Comparison of ENCODE assay signal across 1 cellular context in the genomic region with DNA sequence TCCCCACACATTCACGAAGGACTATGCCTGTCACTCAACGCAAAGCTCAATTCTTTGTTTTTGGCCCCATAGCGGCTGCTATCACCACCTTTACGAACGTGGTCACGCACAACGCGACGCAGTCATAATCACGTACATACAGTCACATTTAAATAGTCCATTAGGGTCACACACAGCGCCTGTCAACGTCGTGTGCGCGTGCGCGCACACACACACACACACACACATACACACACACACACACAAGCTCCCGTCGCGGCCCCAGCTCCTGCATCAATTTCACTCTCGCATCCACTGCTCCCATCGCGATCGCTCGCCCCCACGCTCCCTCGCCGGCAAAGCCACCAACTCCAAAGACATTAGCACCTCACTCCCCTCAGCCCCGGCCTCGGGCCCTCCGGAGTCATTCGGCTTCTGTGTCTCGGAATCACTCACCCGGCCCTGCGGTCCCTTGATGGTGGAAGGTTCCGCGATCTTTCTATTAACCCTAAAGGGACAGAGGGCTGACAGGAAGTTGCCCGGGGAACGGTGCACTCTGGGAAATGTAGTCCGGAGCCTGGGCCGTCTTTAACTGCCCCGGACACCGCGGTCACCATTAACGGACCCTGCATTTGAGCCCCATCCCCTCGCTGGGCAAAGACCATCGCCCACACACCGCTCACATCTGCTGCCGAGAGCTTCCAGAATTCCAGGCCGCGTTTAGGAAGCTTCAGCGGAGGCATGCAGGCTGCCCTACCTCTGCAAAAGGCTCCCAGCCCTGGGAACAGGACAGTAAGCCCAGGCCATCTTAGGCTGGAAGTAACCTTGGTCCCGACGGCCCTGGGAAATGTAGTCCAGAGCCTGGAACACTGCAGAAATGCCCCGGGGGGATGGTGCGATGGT.
TF ChIP-seq lines count a peak whose summit lies in the region.

A gene (minus strand): TSS at position 486 of the 882 bp plus-strand sequence. CDS start 12,768 bp downstream, outside the sequence.

TF ChIP-seq in HepG2, 621 proteins besides CTCF, POLR2A, EP300 and RAD21 (continued from another document and continues in another):
- TF ChIP-seq, protein P1, sequence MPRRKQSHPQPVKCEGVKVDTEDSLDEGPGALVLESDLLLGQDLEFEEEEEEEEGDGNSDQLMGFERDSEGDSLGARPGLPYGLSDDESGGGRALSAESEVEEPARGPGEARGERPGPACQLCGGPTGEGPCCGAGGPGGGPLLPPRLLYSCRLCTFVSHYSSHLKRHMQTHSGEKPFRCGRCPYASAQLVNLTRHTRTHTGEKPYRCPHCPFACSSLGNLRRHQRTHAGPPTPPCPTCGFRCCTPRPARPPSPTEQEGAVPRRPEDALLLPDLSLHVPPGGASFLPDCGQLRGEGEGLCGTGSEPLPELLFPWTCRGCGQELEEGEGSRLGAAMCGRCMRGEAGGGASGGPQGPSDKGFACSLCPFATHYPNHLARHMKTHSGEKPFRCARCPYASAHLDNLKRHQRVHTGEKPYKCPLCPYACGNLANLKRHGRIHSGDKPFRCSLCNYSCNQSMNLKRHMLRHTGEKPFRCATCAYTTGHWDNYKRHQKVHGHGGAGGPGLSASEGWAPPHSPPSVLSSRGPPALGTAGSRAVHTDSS (CRISPR knock-in tag; conservative IDR thresholded peaks at IDR 0.05): no peak
- no peak for TF ChIP-seq SMARCC2 (IDR thresholded peaks at IDR 0.05)
- TF ChIP-seq HDAC1 (CRISPR knock-in tag; IDR thresholded peaks at IDR 0.05): peak; percentile 62
- TF ChIP-seq CBX1 (IDR thresholded peaks at IDR 0.05; ENCODE audit: low read depth): peak; percentile 63
- TF ChIP-seq, protein P2, sequence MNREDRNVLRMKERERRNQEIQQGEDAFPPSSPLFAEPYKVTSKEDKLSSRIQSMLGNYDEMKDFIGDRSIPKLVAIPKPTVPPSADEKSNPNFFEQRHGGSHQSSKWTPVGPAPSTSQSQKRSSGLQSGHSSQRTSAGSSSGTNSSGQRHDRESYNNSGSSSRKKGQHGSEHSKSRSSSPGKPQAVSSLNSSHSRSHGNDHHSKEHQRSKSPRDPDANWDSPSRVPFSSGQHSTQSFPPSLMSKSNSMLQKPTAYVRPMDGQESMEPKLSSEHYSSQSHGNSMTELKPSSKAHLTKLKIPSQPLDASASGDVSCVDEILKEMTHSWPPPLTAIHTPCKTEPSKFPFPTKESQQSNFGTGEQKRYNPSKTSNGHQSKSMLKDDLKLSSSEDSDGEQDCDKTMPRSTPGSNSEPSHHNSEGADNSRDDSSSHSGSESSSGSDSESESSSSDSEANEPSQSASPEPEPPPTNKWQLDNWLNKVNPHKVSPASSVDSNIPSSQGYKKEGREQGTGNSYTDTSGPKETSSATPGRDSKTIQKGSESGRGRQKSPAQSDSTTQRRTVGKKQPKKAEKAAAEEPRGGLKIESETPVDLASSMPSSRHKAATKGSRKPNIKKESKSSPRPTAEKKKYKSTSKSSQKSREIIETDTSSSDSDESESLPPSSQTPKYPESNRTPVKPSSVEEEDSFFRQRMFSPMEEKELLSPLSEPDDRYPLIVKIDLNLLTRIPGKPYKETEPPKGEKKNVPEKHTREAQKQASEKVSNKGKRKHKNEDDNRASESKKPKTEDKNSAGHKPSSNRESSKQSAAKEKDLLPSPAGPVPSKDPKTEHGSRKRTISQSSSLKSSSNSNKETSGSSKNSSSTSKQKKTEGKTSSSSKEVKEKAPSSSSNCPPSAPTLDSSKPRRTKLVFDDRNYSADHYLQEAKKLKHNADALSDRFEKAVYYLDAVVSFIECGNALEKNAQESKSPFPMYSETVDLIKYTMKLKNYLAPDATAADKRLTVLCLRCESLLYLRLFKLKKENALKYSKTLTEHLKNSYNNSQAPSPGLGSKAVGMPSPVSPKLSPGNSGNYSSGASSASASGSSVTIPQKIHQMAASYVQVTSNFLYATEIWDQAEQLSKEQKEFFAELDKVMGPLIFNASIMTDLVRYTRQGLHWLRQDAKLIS (CRISPR knock-in tag; IDR thresholded peaks at IDR 0.05): no peak
- no peak for TF ChIP-seq MAFK (conservative IDR thresholded peaks at IDR 0.05 in 1 of 2, IDR thresholded peaks at IDR 0.05 in 1 of 2; ENCODE audit: low read length in 2 of 2)
- peak; percentile 45; the same call in 1 of the 2 replicates for TF ChIP-seq SRF (IDR thresholded peaks at IDR 0.05; ENCODE audit: low read depth, low read length)
- TF ChIP-seq TMF1 (CRISPR knock-in tag; IDR thresholded peaks at IDR 0.05; ENCODE audit: low read depth): no peak; the same call in 1 of the 2 replicates
- TF ChIP-seq ZNF773 (CRISPR knock-in tag; IDR thresholded peaks at IDR 0.05; ENCODE audit: borderline replicate concordance): 0 out of 2 replicates have a peak, but pooled peaks have one; percentile 18
- TF ChIP-seq ZNF3 (CRISPR knock-in tag; IDR thresholded peaks at IDR 0.05): no peak
- TF ChIP-seq, protein P3, sequence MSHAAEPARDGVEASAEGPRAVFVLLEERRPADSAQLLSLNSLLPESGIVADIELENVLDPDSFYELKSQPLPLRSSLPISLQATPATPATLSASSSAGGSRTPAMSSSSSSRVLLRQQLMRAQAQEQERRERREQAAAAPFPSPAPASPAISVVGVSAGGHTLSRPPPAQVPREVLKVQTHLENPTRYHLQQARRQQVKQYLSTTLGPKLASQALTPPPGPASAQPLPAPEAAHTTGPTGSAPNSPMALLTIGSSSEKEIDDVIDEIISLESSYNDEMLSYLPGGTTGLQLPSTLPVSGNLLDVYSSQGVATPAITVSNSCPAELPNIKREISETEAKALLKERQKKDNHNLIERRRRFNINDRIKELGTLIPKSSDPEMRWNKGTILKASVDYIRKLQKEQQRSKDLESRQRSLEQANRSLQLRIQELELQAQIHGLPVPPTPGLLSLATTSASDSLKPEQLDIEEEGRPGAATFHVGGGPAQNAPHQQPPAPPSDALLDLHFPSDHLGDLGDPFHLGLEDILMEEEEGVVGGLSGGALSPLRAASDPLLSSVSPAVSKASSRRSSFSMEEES (CRISPR knock-in tag; IDR thresholded peaks at IDR 0.05): peak; percentile 18; the same call in 1 of the 2 replicates
- TF ChIP-seq, protein P4, sequence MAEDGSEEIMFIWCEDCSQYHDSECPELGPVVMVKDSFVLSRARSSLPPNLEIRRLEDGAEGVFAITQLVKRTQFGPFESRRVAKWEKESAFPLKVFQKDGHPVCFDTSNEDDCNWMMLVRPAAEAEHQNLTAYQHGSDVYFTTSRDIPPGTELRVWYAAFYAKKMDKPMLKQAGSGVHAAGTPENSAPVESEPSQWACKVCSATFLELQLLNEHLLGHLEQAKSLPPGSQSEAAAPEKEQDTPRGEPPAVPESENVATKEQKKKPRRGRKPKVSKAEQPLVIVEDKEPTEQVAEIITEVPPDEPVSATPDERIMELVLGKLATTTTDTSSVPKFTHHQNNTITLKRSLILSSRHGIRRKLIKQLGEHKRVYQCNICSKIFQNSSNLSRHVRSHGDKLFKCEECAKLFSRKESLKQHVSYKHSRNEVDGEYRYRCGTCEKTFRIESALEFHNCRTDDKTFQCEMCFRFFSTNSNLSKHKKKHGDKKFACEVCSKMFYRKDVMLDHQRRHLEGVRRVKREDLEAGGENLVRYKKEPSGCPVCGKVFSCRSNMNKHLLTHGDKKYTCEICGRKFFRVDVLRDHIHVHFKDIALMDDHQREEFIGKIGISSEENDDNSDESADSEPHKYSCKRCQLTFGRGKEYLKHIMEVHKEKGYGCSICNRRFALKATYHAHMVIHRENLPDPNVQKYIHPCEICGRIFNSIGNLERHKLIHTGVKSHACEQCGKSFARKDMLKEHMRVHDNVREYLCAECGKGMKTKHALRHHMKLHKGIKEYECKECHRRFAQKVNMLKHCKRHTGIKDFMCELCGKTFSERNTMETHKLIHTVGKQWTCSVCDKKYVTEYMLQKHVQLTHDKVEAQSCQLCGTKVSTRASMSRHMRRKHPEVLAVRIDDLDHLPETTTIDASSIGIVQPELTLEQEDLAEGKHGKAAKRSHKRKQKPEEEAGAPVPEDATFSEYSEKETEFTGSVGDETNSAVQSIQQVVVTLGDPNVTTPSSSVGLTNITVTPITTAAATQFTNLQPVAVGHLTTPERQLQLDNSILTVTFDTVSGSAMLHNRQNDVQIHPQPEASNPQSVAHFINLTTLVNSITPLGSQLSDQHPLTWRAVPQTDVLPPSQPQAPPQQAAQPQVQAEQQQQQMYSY (CRISPR knock-in tag; IDR thresholded peaks at IDR 0.05): no peak
- no peak for TF ChIP-seq ZNF468 (CRISPR knock-in tag; IDR thresholded peaks at IDR 0.05)
- peak; percentile 51; the same call in 1 of the 2 replicates for TF ChIP-seq ZNF292 (CRISPR knock-in tag; IDR thresholded peaks at IDR 0.05; ENCODE audit: borderline replicate concordance, low read depth)
- peak; percentile 76; the same call in 1 of the 2 replicates for TF ChIP-seq ZZZ3 (CRISPR knock-in tag; IDR thresholded peaks at IDR 0.05; ENCODE audit: borderline replicate concordance)
- no peak; the same call in 1 of the 2 replicates for TF ChIP-seq JDP2 (CRISPR knock-in tag; IDR thresholded peaks at IDR 0.05; ENCODE audit: borderline replicate concordance)
- TF ChIP-seq ARHGAP35 (CRISPR knock-in tag; IDR thresholded peaks at IDR 0.05; ENCODE audit: borderline replicate concordance): peak; percentile 34
- no peak for TF ChIP-seq SETDB1 (CRISPR knock-in tag; IDR thresholded peaks at IDR 0.05; ENCODE audit: borderline replicate concordance)
- TF ChIP-seq, protein P5, sequence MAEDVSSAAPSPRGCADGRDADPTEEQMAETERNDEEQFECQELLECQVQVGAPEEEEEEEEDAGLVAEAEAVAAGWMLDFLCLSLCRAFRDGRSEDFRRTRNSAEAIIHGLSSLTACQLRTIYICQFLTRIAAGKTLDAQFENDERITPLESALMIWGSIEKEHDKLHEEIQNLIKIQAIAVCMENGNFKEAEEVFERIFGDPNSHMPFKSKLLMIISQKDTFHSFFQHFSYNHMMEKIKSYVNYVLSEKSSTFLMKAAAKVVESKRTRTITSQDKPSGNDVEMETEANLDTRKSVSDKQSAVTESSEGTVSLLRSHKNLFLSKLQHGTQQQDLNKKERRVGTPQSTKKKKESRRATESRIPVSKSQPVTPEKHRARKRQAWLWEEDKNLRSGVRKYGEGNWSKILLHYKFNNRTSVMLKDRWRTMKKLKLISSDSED (CRISPR knock-in tag; IDR thresholded peaks at IDR 0.05): no peak
- no peak for TF ChIP-seq ZNF17 (CRISPR knock-in tag; IDR thresholded peaks at IDR 0.05)
- peak; percentile 90; the same call in 1 of the 2 replicates for TF ChIP-seq SNAI1 (CRISPR knock-in tag; IDR thresholded peaks at IDR 0.05; ENCODE audit: borderline replicate concordance)
- TF ChIP-seq, protein P6, sequence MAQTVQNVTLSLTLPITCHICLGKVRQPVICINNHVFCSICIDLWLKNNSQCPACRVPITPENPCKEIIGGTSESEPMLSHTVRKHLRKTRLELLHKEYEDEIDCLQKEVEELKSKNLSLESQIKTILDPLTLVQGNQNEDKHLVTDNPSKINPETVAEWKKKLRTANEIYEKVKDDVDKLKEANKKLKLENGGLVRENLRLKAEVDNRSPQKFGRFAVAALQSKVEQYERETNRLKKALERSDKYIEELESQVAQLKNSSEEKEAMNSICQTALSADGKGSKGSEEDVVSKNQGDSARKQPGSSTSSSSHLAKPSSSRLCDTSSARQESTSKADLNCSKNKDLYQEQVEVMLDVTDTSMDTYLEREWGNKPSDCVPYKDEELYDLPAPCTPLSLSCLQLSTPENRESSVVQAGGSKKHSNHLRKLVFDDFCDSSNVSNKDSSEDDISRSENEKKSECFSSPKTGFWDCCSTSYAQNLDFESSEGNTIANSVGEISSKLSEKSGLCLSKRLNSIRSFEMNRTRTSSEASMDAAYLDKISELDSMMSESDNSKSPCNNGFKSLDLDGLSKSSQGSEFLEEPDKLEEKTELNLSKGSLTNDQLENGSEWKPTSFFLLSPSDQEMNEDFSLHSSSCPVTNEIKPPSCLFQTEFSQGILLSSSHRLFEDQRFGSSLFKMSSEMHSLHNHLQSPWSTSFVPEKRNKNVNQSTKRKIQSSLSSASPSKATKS (CRISPR knock-in tag; IDR thresholded peaks at IDR 0.05): peak; percentile 58; the same call in 1 of the 2 replicates
- TF ChIP-seq, protein P7, sequence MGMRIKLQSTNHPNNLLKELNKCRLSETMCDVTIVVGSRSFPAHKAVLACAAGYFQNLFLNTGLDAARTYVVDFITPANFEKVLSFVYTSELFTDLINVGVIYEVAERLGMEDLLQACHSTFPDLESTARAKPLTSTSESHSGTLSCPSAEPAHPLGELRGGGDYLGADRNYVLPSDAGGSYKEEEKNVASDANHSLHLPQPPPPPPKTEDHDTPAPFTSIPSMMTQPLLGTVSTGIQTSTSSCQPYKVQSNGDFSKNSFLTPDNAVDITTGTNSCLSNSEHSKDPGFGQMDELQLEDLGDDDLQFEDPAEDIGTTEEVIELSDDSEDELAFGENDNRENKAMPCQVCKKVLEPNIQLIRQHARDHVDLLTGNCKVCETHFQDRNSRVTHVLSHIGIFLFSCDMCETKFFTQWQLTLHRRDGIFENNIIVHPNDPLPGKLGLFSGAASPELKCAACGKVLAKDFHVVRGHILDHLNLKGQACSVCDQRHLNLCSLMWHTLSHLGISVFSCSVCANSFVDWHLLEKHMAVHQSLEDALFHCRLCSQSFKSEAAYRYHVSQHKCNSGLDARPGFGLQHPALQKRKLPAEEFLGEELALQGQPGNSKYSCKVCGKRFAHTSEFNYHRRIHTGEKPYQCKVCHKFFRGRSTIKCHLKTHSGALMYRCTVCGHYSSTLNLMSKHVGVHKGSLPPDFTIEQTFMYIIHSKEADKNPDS (CRISPR knock-in tag; IDR thresholded peaks at IDR 0.05): peak; percentile 37; the same call in 1 of the 2 replicates
- TF ChIP-seq SRSF1 (optimal IDR thresholded peaks at IDR 0.05; ENCODE audit: low read depth, low read length): peak; percentile 53
